In genomic region chr12:53482626-53483165, GRCh38 we compare ENCODE assay signal across 1 cellular context.
A peak's percentile ranks its signal among the peaks of the same experiment; 100 is the strongest.
TF ChIP-seq lines count a peak whose summit lies in the region.

No MANE protein-coding gene starts in this region.

TF ChIP-seq in HEK293, 187 proteins besides CTCF, POLR2A, EP300 and RAD21 (continued from another document):
- TF ChIP-seq ZNF639 (tag by site-specific recombination; IDR thresholded peaks at IDR 0.05), result no peak
- TF ChIP-seq ZNF501 (tag by site-specific recombination; IDR thresholded peaks at IDR 0.05), result no peak
- TF ChIP-seq GLIS2 (tag by site-specific recombination; IDR thresholded peaks at IDR 0.05), result peak; percentile 91
- TF ChIP-seq ZNF175 (tag by site-specific recombination; IDR thresholded peaks at IDR 0.05), result no peak
- no peak for TF ChIP-seq ZNF514 (tag by site-specific recombination; IDR thresholded peaks at IDR 0.05)
- TF ChIP-seq ZNF169 (tag by site-specific recombination; IDR thresholded peaks at IDR 0.05), result no peak
TF ChIP-seq in HEK293: peak in this region for 2.
